8 cellular contexts compared by ENCODE assay signal in the genomic region with DNA sequence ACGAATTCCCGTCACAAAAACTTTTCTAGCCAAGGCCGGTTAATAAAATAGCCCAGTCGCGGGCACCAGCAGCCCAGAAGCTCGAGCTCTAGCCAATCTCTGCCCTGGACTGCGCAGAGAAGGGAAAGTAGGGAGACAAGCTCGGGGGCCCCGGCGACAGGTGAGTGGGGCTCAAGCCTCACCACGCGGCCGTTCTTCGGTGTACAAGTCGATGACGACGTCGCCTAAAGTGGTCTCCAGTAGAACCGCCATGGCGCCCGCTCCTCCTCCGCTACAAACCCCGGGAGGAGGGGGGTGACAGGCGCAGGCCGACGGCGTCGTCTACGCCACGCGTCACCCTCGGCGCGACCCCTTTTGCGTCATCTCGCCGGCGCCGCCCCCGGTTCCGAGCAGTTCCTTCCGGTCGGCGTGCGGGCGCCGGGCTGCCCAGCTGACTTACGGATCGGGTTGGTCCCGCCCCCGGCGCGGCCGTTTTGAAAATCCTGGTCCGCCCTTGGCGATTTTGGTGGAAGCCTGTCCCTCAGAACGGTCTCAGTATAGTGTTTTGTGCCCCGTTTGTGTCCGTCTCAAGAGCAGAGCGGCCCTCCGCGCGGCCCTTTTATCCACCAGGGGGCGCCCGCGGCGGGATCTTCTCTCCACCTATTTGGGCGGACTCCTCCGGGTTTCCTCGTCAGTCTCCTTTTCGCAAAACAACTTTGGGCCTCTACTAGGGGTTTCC. TPM values are rescaled to one million over a fixed set of nuclear protein-coding genes. Genes with fewer than 3 reads are reported as not detected.
DNase-seq lines count a peak whose midpoint lies in the region; ATAC-seq and TF ChIP-seq lines count a peak whose summit lies in the region.

PPIL4 (minus strand) TSS at position 290 of the 718 bp plus-strand sequence; CDS start at position 252, 38 bp downstream.

- DNase-seq in DMS79 treated with DMSO at 0.1 percent for 48 hours (lab: John Stamatoyannopoulos, UW) (peak; percentile 91), KBM-7 (peak; percentile 96), Panc1 (ENCODE audit: low read depth, low spot score) (peak; percentile 54), myocyte (ENCODE audit: low read depth) (peak; percentile 96)
- DNase-seq in activated T-cell treated with anti-CD3 and anti-CD28 coated beads, Interleukin-2, amount 50 U/mL, for 48 hours = peak; percentile 96 to 98
- peak; percentile 88 to 93 for DNase-seq in stimulated activated CD8-positive, alpha-beta memory T cell treated with anti-CD3 and anti-CD28 coated beads, Interleukin-7, amount 100 ng/mL, for 48 hours (ENCODE audit: extremely low read depth in 1 of 2, low read depth in 1 of 2)

- CTCF ChIA-PET in Panc1 (lab: Charles Lee) = interaction anchor here (0.6 to 0.8 kb wide), 3 partner anchors 22 to 528 kb away, joined by 3 to 4 read pairs (median 3); no protein-coding TSS in a partner anchor

- peaks cover 3% of the 10 kb centered on the region for H3K36me3 ChIP-seq in Panc1 (ENCODE audit: control insufficient read depth, insufficient read depth, low read length)

- ATAC-seq in GM21717 (IDR thresholded peaks at IDR 0.05; ENCODE audit: unreplicated experiment) (peak; percentile 91), Panc1 (peak; percentile 97), esophagus mucosa (peak; percentile 99)

- peaks cover 10% of the 10 kb centered on the region; the same call in 1 of the 2 replicates for H3K4me1 ChIP-seq in Panc1 (ENCODE audit: control insufficient read depth, insufficient read depth, low read length)

- no peaks in the 10 kb centered on the region for H3K9me3 ChIP-seq in Panc1 (ENCODE audit: control insufficient read depth, insufficient read depth, low read depth, low read length)

- BruUV-seq in Panc1 (replicated peaks; lab: Mats Ljungman, UMichigan) = no TSS peak

- H3K4me3 ChIP-seq in Panc1 (ENCODE audit: low read depth in 2 of 2, low read length in 2 of 2) = peak within 1 kb of the TSS; percentile 98 to 99

- intact Hi-C loops in Panc1 (cut with micrococcal nuclease; ENCODE audit: unreplicated experiment) = no loop called here

- in situ Hi-C loops in KBM-7 (cut with MboI; ENCODE audit: low pct_unique_long_range_greater_than_20kb, low sequenced_read_pairs) = no loop called here
- in situ Hi-C loops in Panc1 (cut with HindIII; ENCODE audit: low pct_unique_long_range_greater_than_20kb, low sequenced_read_pairs) = no loop called here

- peak within 1 kb of the TSS; percentile 94 for H3K27ac ChIP-seq in Panc1 (ENCODE audit: low read length)

- POLR2A ChIA-PET in Panc1 (lab: Charles Lee) = interaction anchor here (0.6 to 0.8 kb wide), 2 partner anchors 17 to 1209 kb away, joined by 8 to 9 read pairs; no protein-coding TSS in a partner anchor

- H3K27me3 ChIP-seq in Panc1 (ENCODE audit: control insufficient read depth, insufficient read depth, low read length) = 0 out of 2 replicates have a peak, but pooled peaks cover 2% of the 10 kb centered on the region

- peak; percentile 95 for TF ChIP-seq CTCF in Panc1 (IDR thresholded peaks at IDR 0.05)

RNA-seq across cellular contexts. Expression of gene PPIL4, which starts in this region (rescaled TPM):
- total RNA-seq in Panc1 (2021; ENCODE audit: unreplicated experiment) (19.9 TPM), esophagus mucosa (12.1 TPM), myocyte (39.4 and 41.9 TPM in 2 replicates)
- 8.6 TPM for polyA plus RNA-seq in Panc1 (2012; ENCODE audit: insufficient read length)
- 14.9 TPM for polyA plus RNA-seq in myocyte (2012)

Comparison
In these comparisons a context has a peak if more than half of its experiments do, and no peak if none do; other contexts are left out.
1. Peak in every context shown above with its lines: DNase-seq, ATAC-seq, H3K4me3 ChIP-seq and H3K27ac ChIP-seq.